In genomic region chr3:50336452-50337174, GRCh38 we compare ENCODE assay signal across 8 cellular contexts. TPM values are rescaled to one million over a fixed set of nuclear protein-coding genes. Genes with fewer than 3 reads are reported as not detected.
DNase-seq lines count a peak whose midpoint lies in the region; ATAC-seq lines count a peak whose summit lies in the region.

No MANE protein-coding gene starts in this region.

- DNase-seq in M059J (ENCODE audit: low read depth) (peak; percentile 44), caudate nucleus (lab: John Stamatoyannopoulos, UW) (peak in 2 of 61 donors; percentile 53 to 73), T-helper 9 cell (no peak), KG1 (lab: John Stamatoyannopoulos, UW) (no peak), HK-2 (ENCODE audit: unreplicated experiment) (no peak)

- peaks cover 79% of the 10 kb centered on the region for H3K4me1 ChIP-seq in mononuclear cell (ENCODE audit: insufficient read depth, low read length)

- ATAC-seq in GM18502 (IDR thresholded peaks at IDR 0.05; ENCODE audit: poor library complexity, unreplicated experiment) = peak; percentile 33
- peak; percentile 27 for ATAC-seq in GM21825 (IDR thresholded peaks at IDR 0.05; ENCODE audit: unreplicated experiment)

- no peaks in the 10 kb centered on the region for H3K27me3 ChIP-seq in mononuclear cell (ENCODE audit: insufficient read depth, low read length)

- peak overlapping the region; percentile 98 for H3K27ac ChIP-seq in caudate nucleus (ENCODE audit: low read depth, low read length)

- H3K9me3 ChIP-seq in mononuclear cell (ENCODE audit: low read depth, low read length) = no peaks in the 10 kb centered on the region

- H3K4me3 ChIP-seq in mononuclear cell (ENCODE audit: low read length) = peak overlapping the region; percentile 68

RNA-seq across cellular contexts. Expression of gene RASSF1, which starts 4.0 kb away (rescaled TPM):
- 12.7 and 16.1 TPM in 2 replicates for total RNA-seq in M059J (2014; rRNA removed; shearing (Covaris generic))
- total RNA-seq in mononuclear cell = 44.8 TPM

RNA-seq across cellular contexts. Expression of gene TUSC2, which starts 8.6 kb away (rescaled TPM):
- 23.7 and 25.4 TPM in 2 replicates for total RNA-seq in M059J (2014; rRNA removed; shearing (Covaris generic))
- total RNA-seq in mononuclear cell = 15.3 TPM

RNA-seq across cellular contexts. Expression of gene ZMYND10, which starts 8.9 kb away (rescaled TPM):
- total RNA-seq in M059J (2014; rRNA removed; shearing (Covaris generic)) = 0.37 and 3.2 TPM in 2 replicates
- 0.10 TPM for total RNA-seq in mononuclear cell

RNA-seq across cellular contexts. Expression of gene NPRL2, which starts 14.0 kb away (rescaled TPM):
- 15.6 and 27.9 TPM in 2 replicates for total RNA-seq in M059J (2014; rRNA removed; shearing (Covaris generic))
- total RNA-seq in mononuclear cell = 11.1 TPM

RNA-seq across cellular contexts. Expression of gene CYB561D2, which starts 14.0 kb away (rescaled TPM):
- 32.8 and 49.9 TPM in 2 replicates for total RNA-seq in M059J (2014; rRNA removed; shearing (Covaris generic))
- total RNA-seq in mononuclear cell = 10.8 TPM
